In genomic region chr2:174776223-174776622, GRCh38 we compare ENCODE assay signal across 1 cellular context.
TF ChIP-seq lines count a peak whose summit lies in the region.

No MANE protein-coding gene starts in this region.

TF ChIP-seq in endothelial cell of umbilical vein, 7 proteins besides CTCF, POLR2A, EP300 and RAD21 (continued from another document):
- TF ChIP-seq JUN (IDR thresholded peaks at IDR 0.05; ENCODE audit: borderline replicate concordance, insufficient read depth, insufficient read length, low read depth) = no peak
- TF ChIP-seq MAX (IDR thresholded peaks at IDR 0.05; ENCODE audit: insufficient read depth, insufficient read length) = no peak
- TF ChIP-seq MYC (IDR thresholded peaks at IDR 0.05; ENCODE audit: low read depth, low read length) = no peak
- TF ChIP-seq GATA2 (IDR thresholded peaks at IDR 0.05; ENCODE audit: insufficient read depth, insufficient read length, low read depth, low read length) = no peak
